ENCODE assay signal across 1 cellular context in the genomic region with DNA sequence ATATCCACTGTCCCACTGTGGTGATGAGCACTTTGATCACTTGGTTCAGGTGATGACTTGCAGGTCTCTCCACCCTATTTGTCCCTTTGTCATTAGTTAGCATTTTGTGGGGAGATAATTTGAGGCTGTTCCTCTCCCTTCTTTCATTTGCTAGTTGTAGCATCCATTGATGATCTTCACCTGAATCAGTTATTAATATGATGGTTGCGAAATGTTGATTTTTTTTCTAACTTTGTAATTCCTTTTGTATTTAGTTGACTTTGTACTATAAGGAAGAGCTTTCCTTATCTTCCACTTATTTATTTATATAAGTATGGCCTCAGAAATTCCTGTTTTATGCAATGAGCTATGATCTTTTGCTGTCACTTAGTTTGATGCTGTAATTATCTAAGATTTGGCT.
TF ChIP-seq lines count a peak whose summit lies in the region.

No MANE protein-coding gene starts in this region.

TF ChIP-seq in HEK293, 187 proteins besides CTCF, POLR2A, EP300 and RAD21 (continued from another document):
- TF ChIP-seq ZBTB7A (tag by site-specific recombination; IDR thresholded peaks at IDR 0.05; ENCODE audit: low read depth) (no peak), KLF16 (tag by site-specific recombination; IDR thresholded peaks at IDR 0.05) (no peak), GLI4 (tag by site-specific recombination; IDR thresholded peaks at IDR 0.05) (no peak), ZNF610 (tag by site-specific recombination; IDR thresholded peaks at IDR 0.05; ENCODE audit: borderline replicate concordance) (no peak), ZNF248 (tag by site-specific recombination; IDR thresholded peaks at IDR 0.05) (no peak), ZNF433 (tag by site-specific recombination; IDR thresholded peaks at IDR 0.05; ENCODE audit: low read depth) (no peak), ZFP41 (tag by site-specific recombination; IDR thresholded peaks at IDR 0.05; ENCODE audit: borderline replicate concordance) (no peak), KLF10 (tag by site-specific recombination; IDR thresholded peaks at IDR 0.05) (no peak), YY1 (tag by site-specific recombination; IDR thresholded peaks at IDR 0.05) (no peak), KLF8 (tag by site-specific recombination; IDR thresholded peaks at IDR 0.05) (no peak)
- TF ChIP-seq, protein P1, sequence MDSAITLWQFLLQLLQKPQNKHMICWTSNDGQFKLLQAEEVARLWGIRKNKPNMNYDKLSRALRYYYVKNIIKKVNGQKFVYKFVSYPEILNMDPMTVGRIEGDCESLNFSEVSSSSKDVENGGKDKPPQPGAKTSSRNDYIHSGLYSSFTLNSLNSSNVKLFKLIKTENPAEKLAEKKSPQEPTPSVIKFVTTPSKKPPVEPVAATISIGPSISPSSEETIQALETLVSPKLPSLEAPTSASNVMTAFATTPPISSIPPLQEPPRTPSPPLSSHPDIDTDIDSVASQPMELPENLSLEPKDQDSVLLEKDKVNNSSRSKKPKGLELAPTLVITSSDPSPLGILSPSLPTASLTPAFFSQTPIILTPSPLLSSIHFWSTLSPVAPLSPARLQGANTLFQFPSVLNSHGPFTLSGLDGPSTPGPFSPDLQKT (IDR thresholded peaks at IDR 0.05; ENCODE audit: borderline replicate concordance, low read depth, low read length), result no peak
